Comparison of ENCODE assay signal across 22 cellular contexts in the genomic region with DNA sequence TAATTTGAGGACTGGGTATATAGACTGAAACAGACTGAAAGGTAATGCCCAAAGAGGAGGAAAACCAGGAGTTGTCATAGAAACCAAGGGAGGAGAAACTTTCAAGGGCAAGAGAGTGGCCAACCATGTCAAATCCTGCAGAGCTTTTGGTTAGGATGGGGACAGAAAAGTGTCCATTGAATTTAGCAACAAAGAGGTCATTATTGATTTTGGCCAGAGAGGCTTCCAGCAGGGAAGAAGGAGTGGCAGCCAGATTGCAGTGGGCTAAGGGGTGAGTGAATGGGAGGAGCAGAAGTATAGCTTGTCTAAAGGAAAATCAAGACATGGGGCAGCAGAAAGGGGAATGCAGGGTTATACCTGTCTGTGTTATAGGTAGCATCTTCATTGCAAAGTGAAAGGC.
DNase-seq lines count a peak whose midpoint lies in the region; TF ChIP-seq lines count a peak whose summit lies in the region.
"Had no signal": no experiment of that assay in that cellular context is flagged by ENCODE, and none has a peak within 500 bp of the region (broad histone marks: within the 10 kb centered on the region; RNA-seq: fewer than 3 reads in every experiment).

No MANE protein-coding gene starts in this region.

- H3K79me2 ChIP-seq in neural progenitor cell (ENCODE audit: low read depth): peaks cover 3% of the 10 kb centered on the region

- no peaks in the 10 kb centered on the region for H3K27me3 ChIP-seq in neural progenitor cell
- no peaks in the 10 kb centered on the region for H3K27me3 ChIP-seq in CD8-positive, alpha-beta memory T cell (ENCODE audit: insufficient read depth, low read length, poor library complexity, severe bottlenecking)
- H3K27me3 ChIP-seq: BE2C; BLaER1 treated with 17β-estradiol and CSF1 and Interleukin-3, amounts not matched to agents 10 nM and 100 nM had no signal

- no peak overlapping the region for H3K27ac ChIP-seq in neural progenitor cell
- no peak overlapping the region for H3K27ac ChIP-seq in CD8-positive, alpha-beta memory T cell (ENCODE audit: low read depth, low read length)
- H3K27ac ChIP-seq: A549; BLaER1 treated with 17β-estradiol and CSF1 and Interleukin-3, amounts not matched to agents 10 nM and 100 nM had no signal

- no peak overlapping the region for H3K4me3 ChIP-seq in neural progenitor cell
- H3K4me3 ChIP-seq in CD8-positive, alpha-beta memory T cell (ENCODE audit: low read length): no peak overlapping the region
- H3K4me3 ChIP-seq: A549; BLaER1 treated with 17β-estradiol and CSF1 and Interleukin-3, amounts not matched to agents 10 nM and 100 nM; GM23338; HAP-1 had no signal

- H3K9ac ChIP-seq in neural progenitor cell: no peak overlapping the region
- H3K9ac ChIP-seq: BLaER1 treated with 17β-estradiol and CSF1 and Interleukin-3, amounts not matched to agents 10 nM and 100 nM had no signal

- no peaks in the 10 kb centered on the region for H3K9me3 ChIP-seq in neural progenitor cell (ENCODE audit: low read depth)
- no peaks in the 10 kb centered on the region for H3K9me3 ChIP-seq in CD8-positive, alpha-beta memory T cell (ENCODE audit: low read length)
- H3K9me3 ChIP-seq: A549; BE2C; BLaER1 treated with 17β-estradiol and CSF1 and Interleukin-3, amounts not matched to agents 10 nM and 100 nM; HAP-1 had no signal

- DNase-seq in activated CD4-positive, alpha-beta T cell treated with anti-CD3 and anti-CD28 coated beads, Interleukin-2, amount 10 ng/mL, durations not matched to agents 24 days and 14 days: peak; percentile 16
- DNase-seq in activated CD4-positive, alpha-beta T cell treated with anti-CD3 and anti-CD28 coated beads, Interleukin-2, amount 50 U/mL, for 4 hours: no peak
- DNase-seq in NCI-H146 (lab: John Stamatoyannopoulos, UW) (peak; percentile 36), SK-MEL-5 (ENCODE audit: low read depth, low spot score) (peak; percentile 35), neural progenitor cell (ENCODE audit: low spot score) (no peak), kidney tubule cell (ENCODE audit: low spot score) (no peak)
- no peak for DNase-seq in CD8-positive, alpha-beta memory T cell
- DNase-seq: 8988T; ACHN; AML-193; BE2C; Calu3; CD4-positive, alpha-beta T cell; COR-L47; DMS153; DND-41; HFFc6 had no signal

- CTCF ChIA-PET in CD8-positive, alpha-beta memory T cell (lab: Charles Lee): no interaction called here

- no peaks in the 10 kb centered on the region for H3K36me3 Mint-ChIP-seq in activated CD4-positive, alpha-beta T cell treated with anti-CD3 and anti-CD28 coated beads, Interleukin-2, amount 10 ng/mL, durations not matched to agents 24 days and 14 days (ENCODE audit: low read depth)
- H3K36me3 Mint-ChIP-seq in neural progenitor cell: no peaks in the 10 kb centered on the region
- H3K36me3 Mint-ChIP-seq in CD8-positive, alpha-beta memory T cell: peaks cover 12 to 36% (median 13%) of the 10 kb centered on the region in 3 donors

- peaks cover 12% of the 10 kb centered on the region for H3K4me1 ChIP-seq in neural progenitor cell
- no peaks in the 10 kb centered on the region for H3K4me1 ChIP-seq in CD8-positive, alpha-beta memory T cell (ENCODE audit: insufficient read depth, low read length)
- H3K4me1 ChIP-seq: BE2C had no signal

- H3F3A ChIP-seq in neural progenitor cell (ENCODE audit: low read depth): no peaks in the 10 kb centered on the region

- H3K4me3 Mint-ChIP-seq in activated CD4-positive, alpha-beta T cell treated with anti-CD3 and anti-CD28 coated beads, Interleukin-2, amount 10 ng/mL, durations not matched to agents 24 days and 14 days: no peak overlapping the region
- H3K4me3 Mint-ChIP-seq in neural progenitor cell: no peak overlapping the region
- H3K4me3 Mint-ChIP-seq in CD8-positive, alpha-beta memory T cell: no peak overlapping the region
- H3K4me3 Mint-ChIP-seq: CD14-positive monocyte; CD4-positive, alpha-beta T cell; GM23338; HFFc6 had no signal

- no peak overlapping the region for H2AFZ ChIP-seq in neural progenitor cell (replicated peaks)
- H2AFZ ChIP-seq: GM23338 had no signal

- H3K4me1 Mint-ChIP-seq in activated CD4-positive, alpha-beta T cell treated with anti-CD3 and anti-CD28 coated beads, Interleukin-2, amount 10 ng/mL, durations not matched to agents 24 days and 14 days: no peaks in the 10 kb centered on the region
- H3K4me1 Mint-ChIP-seq in neural progenitor cell: peaks cover 20% of the 10 kb centered on the region
- no peaks in the 10 kb centered on the region for H3K4me1 Mint-ChIP-seq in CD8-positive, alpha-beta memory T cell

- POLR2A ChIA-PET in CD8-positive, alpha-beta memory T cell (lab: Charles Lee): no interaction called here

- H3K4me2 ChIP-seq in neural progenitor cell: peak overlapping the region; percentile 17
- H3K4me2 ChIP-seq: A549; BLaER1 treated with 17β-estradiol and CSF1 and Interleukin-3, amounts not matched to agents 10 nM and 100 nM; GM23338 had no signal

- in situ Hi-C loops in SK-MEL-5 (cut with HindIII; ENCODE audit: low pct_unique_long_range_greater_than_20kb, low sequenced_read_pairs): no loop called here

- H3K27ac Mint-ChIP-seq in activated CD4-positive, alpha-beta T cell treated with anti-CD3 and anti-CD28 coated beads, Interleukin-2, amount 10 ng/mL, durations not matched to agents 24 days and 14 days: no peak overlapping the region
- H3K27ac Mint-ChIP-seq in neural progenitor cell: no peak overlapping the region
- H3K27ac Mint-ChIP-seq in CD8-positive, alpha-beta memory T cell: peak overlapping the region in 1 of 8 donors; percentile 21
- H3K27ac Mint-ChIP-seq: CD14-positive monocyte; CD4-positive, alpha-beta T cell; GM23338; HFFc6 had no signal

- no peaks in the 10 kb centered on the region for H3K9me3 Mint-ChIP-seq in activated CD4-positive, alpha-beta T cell treated with anti-CD3 and anti-CD28 coated beads, Interleukin-2, amount 10 ng/mL, durations not matched to agents 24 days and 14 days
- H3K9me3 Mint-ChIP-seq in neural progenitor cell: no peaks in the 10 kb centered on the region
- H3K9me3 Mint-ChIP-seq in CD8-positive, alpha-beta memory T cell: no peaks in the 10 kb centered on the region
- H3K9me3 Mint-ChIP-seq: CD4-positive, alpha-beta T cell; GM23338; HFFc6 had no signal

- intact Hi-C loops in activated CD4-positive, alpha-beta T cell treated with anti-CD3 and anti-CD28 coated beads, Interleukin-2, amount 10 ng/mL, durations not matched to agents 24 days and 14 days (cut with micrococcal nuclease): no loop called here

- H4K20me1 ChIP-seq in neural progenitor cell (ENCODE audit: low read depth): no peaks in the 10 kb centered on the region
- H4K20me1 ChIP-seq: BLaER1 treated with 17β-estradiol and CSF1 and Interleukin-3, amounts not matched to agents 10 nM and 100 nM had no signal

- no peaks in the 10 kb centered on the region for H3K27me3 Mint-ChIP-seq in activated CD4-positive, alpha-beta T cell treated with anti-CD3 and anti-CD28 coated beads, Interleukin-2, amount 10 ng/mL, durations not matched to agents 24 days and 14 days
- no peaks in the 10 kb centered on the region for H3K27me3 Mint-ChIP-seq in neural progenitor cell (ENCODE audit: insufficient read depth, low read depth)
- H3K27me3 Mint-ChIP-seq in CD8-positive, alpha-beta memory T cell: no peaks in the 10 kb centered on the region
- H3K27me3 Mint-ChIP-seq: CD4-positive, alpha-beta T cell had no signal

- TF ChIP-seq CTCF in neural progenitor cell (IDR thresholded peaks at IDR 0.05): no peak

- H3K36me3 ChIP-seq in neural progenitor cell: no peaks in the 10 kb centered on the region
- no peaks in the 10 kb centered on the region for H3K36me3 ChIP-seq in CD8-positive, alpha-beta memory T cell (ENCODE audit: insufficient read depth, low read length)
- H3K36me3 ChIP-seq: BE2C, HAP-1 had no signal

Comparison
In these comparisons a context has a peak if more than half of its experiments do, and no peak if none do; other contexts are left out.
1. DNase-seq: peak in activated CD4-positive, alpha-beta T cell treated with anti-CD3 and anti-CD28 coated beads, Interleukin-2, amount 10 ng/mL, durations not matched to agents 24 days and 14 days (single experiment), NCI-H146 (single experiment) and SK-MEL-5 (single experiment); none in activated CD4-positive, alpha-beta T cell treated with anti-CD3 and anti-CD28 coated beads, Interleukin-2, amount 50 U/mL, for 4 hours (0 of 2), neural progenitor cell (single experiment), CD8-positive, alpha-beta memory T cell (0 of 5) and kidney tubule cell (single experiment).